In the genomic region with DNA sequence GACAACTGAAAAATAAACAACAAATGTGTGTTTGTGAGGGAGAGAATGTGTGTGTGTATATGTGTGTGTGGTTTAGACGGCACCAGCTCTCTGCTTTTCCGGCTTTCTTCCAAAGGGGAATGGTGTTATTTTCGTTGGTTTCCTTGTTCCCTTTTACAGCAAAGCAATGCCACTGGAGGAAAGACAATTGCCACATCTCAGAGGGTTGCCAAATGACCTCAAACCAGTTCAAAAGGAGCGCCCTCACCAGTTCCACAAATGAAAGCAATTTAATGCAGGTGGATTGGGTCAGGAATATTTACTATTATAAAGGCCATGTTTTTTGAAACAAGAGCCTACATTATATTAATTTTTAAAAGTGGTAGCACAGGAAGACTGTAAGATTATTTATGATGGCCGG, we compare ENCODE assay signal across 20 cellular contexts.
"Had no signal": no experiment of that assay in that cellular context is flagged by ENCODE, and none has a peak within 500 bp of the region (broad histone marks: within the 10 kb centered on the region; RNA-seq: fewer than 3 reads in every experiment).

No MANE protein-coding gene starts in this region.

- H3K27ac Mint-ChIP-seq: dendritic cell treated with granulocyte-macrophage colony-stimulating factor and Interleukin-4, amounts not matched to agents 40 ng/mL and 50 ng/mL, for 4 days; naive thymus-derived CD8-positive, alpha-beta T cell; nephron progenitor cell; stimulated activated effector memory CD8-positive, alpha-beta T cell treated with anti-CD3 and anti-CD28 coated beads, Interleukin-12 subunit alpha, Interleukin-12 subunit beta, amount 100 ng/mL, for 72 hours had no signal

- H3K36me3 Mint-ChIP-seq: stimulated activated effector memory CD8-positive, alpha-beta T cell treated with anti-CD3 and anti-CD28 coated beads, Interleukin-12 subunit alpha, Interleukin-12 subunit beta, amount 100 ng/mL, for 72 hours had no signal

- H3K27me3 Mint-ChIP-seq: dendritic cell treated with granulocyte-macrophage colony-stimulating factor and Interleukin-4, amounts not matched to agents 40 ng/mL and 50 ng/mL, for 4 days; naive thymus-derived CD8-positive, alpha-beta T cell had no signal

- DNase-seq: colonic mucosa; effector memory CD4-positive, alpha-beta T cell; foreskin keratinocyte; heart left ventricle; left cardiac atrium; left ventricle myocardium superior; lower lobe of right lung; naive thymus-derived CD8-positive, alpha-beta T cell; nephron progenitor cell; nucleus accumbens; sigmoid colon; stimulated activated CD4-positive, alpha-beta T cell treated with anti-CD3 and anti-CD28 coated beads, Interleukin-2, amount 100 ng/mL, for 24 hours; stimulated activated CD4-positive, alpha-beta T cell treated with anti-CD3 and anti-CD28 coated beads, Interleukin-4, amount 100 ng/mL, for 24 hours; stimulated activated naive CD4-positive, alpha-beta T cell treated with Interleukin-2 at 50 U/mL for 16 hours; stomach; thyroid gland; trophoblast cell had no signal

- ATAC-seq: foreskin keratinocyte; gastroesophageal sphincter; heart left ventricle; left cardiac atrium; left ventricle myocardium superior; lower lobe of right lung; naive thymus-derived CD8-positive, alpha-beta T cell; stimulated activated effector memory CD8-positive, alpha-beta T cell treated with anti-CD3 and anti-CD28 coated beads, Interleukin-12 subunit alpha, Interleukin-12 subunit beta, amount 100 ng/mL, for 72 hours had no signal

- H3K4me1 Mint-ChIP-seq: naive thymus-derived CD8-positive, alpha-beta T cell; nephron progenitor cell; stimulated activated effector memory CD8-positive, alpha-beta T cell treated with anti-CD3 and anti-CD28 coated beads, Interleukin-12 subunit alpha, Interleukin-12 subunit beta, amount 100 ng/mL, for 72 hours had no signal

- H3K4me3 Mint-ChIP-seq: dendritic cell treated with granulocyte-macrophage colony-stimulating factor and Interleukin-4, amounts not matched to agents 40 ng/mL and 50 ng/mL, for 4 days; naive thymus-derived CD8-positive, alpha-beta T cell; nephron progenitor cell; stimulated activated effector memory CD8-positive, alpha-beta T cell treated with anti-CD3 and anti-CD28 coated beads, Interleukin-12 subunit alpha, Interleukin-12 subunit beta, amount 100 ng/mL, for 72 hours had no signal
